In genomic region chr19:28485300-28485699, GRCh38 we compare ENCODE assay signal across 21 cellular contexts.
DNase-seq lines count a peak whose midpoint lies in the region; ATAC-seq and TF ChIP-seq lines count a peak whose summit lies in the region.
"Had no signal": no experiment of that assay in that cellular context is flagged by ENCODE, and none has a peak within 500 bp of the region (broad histone marks: within the 10 kb centered on the region; RNA-seq: fewer than 3 reads in every experiment).

No MANE protein-coding gene starts in this region.

- TF ChIP-seq EP300 in gastroesophageal sphincter (IDR thresholded peaks at IDR 0.05) = no peak

- TF ChIP-seq POLR2A in right lobe of liver (IDR thresholded peaks at IDR 0.05) (no peak), gastroesophageal sphincter (IDR thresholded peaks at IDR 0.05) (no peak)

- H3K27me3 ChIP-seq in BLaER1 (no peaks in the 10 kb centered on the region), right lobe of liver (no peaks in the 10 kb centered on the region), gastroesophageal sphincter (peaks cover 13% of the 10 kb centered on the region)

- H3K9ac ChIP-seq in BLaER1 = no peak overlapping the region

- peaks cover 4% of the 10 kb centered on the region; the same call in 1 of the 2 replicates for H3K9me3 ChIP-seq in BLaER1
- no peaks in the 10 kb centered on the region for H3K9me3 ChIP-seq in HEK293 (ENCODE audit: control insufficient read depth, insufficient read depth, low read depth, low read length)
- no peaks in the 10 kb centered on the region for H3K9me3 ChIP-seq in right lobe of liver
- no peaks in the 10 kb centered on the region for H3K9me3 ChIP-seq in gastroesophageal sphincter
- H3K9me3 ChIP-seq: SJCRH30 had no signal

- ATAC-seq in left colon (peak; percentile 81), right lobe of liver (no peak), gastroesophageal sphincter (no peak)
- ATAC-seq: activated naive CD4-positive, alpha-beta T cell treated with anti-CD3 and anti-CD28 coated beads, Interleukin-2, amount 50 U/mL, for 72 hours; activated T-cell treated with anti-CD3 and anti-CD28 coated beads, Interleukin-2, amount 50 U/mL, for 72 hours; GM23338; PC-3 had no signal

- intact Hi-C loops in left colon (cut with DNase I, micrococcal nuclease) = no loop called here
- intact Hi-C loops in right lobe of liver (cut with DNase I) = no loop called here

- TF ChIP-seq CTCF in HEK293 (tag by site-specific recombination; IDR thresholded peaks at IDR 0.05) (no peak), right lobe of liver (IDR thresholded peaks at IDR 0.05) (no peak), gastroesophageal sphincter (IDR thresholded peaks at IDR 0.05) (no peak), coronary artery (IDR thresholded peaks at IDR 0.05) (no peak)

- H3K27ac ChIP-seq in BLaER1 = peak overlapping the region; percentile 91
- H3K27ac ChIP-seq in HEK293 (ENCODE audit: extremely low read depth, low read depth, low read length) = no peak overlapping the region
- no peak overlapping the region for H3K27ac ChIP-seq in right lobe of liver
- no peak overlapping the region for H3K27ac ChIP-seq in gastroesophageal sphincter
- H3K27ac ChIP-seq in coronary artery = no peak overlapping the region
- H3K27ac ChIP-seq: SJCRH30 had no signal

- H3K4me1 ChIP-seq in BLaER1 (peaks cover 96% of the 10 kb centered on the region), HEK293 (ENCODE audit: control insufficient read depth, insufficient read depth, low read length) (peaks cover 13% of the 10 kb centered on the region), right lobe of liver (peaks cover 0 to 9% (median 3%) of the 10 kb centered on the region in 4 donors), gastroesophageal sphincter (no peaks in the 10 kb centered on the region)
- H3K4me1 ChIP-seq: SJCRH30 had no signal

- CTCF ChIA-PET in HEK293 (lab: Yijun Ruan, JAX) = interaction anchor here (0.6 to 1.4 kb wide), 3 partner anchors 19 to 614 kb away, joined by 3 to 7 read pairs (median 5); no protein-coding TSS in a partner anchor

- DNase-seq in SKM-1 (lab: John Stamatoyannopoulos, UW; ENCODE audit: unreplicated experiment) = peak; percentile 27
- peak; percentile 80 to 89 for DNase-seq in left colon
- no peak for DNase-seq in right lobe of liver
- DNase-seq in mesenteric fat pad (ENCODE audit: low spot score) = no peak
- no peak for DNase-seq in coronary artery (ENCODE audit: low spot score)
- DNase-seq: activated CD4-positive, alpha-beta T cell treated with anti-CD3 and anti-CD28 coated beads for 1 hour; activated CD8-positive, alpha-beta memory T cell treated with anti-CD3 and anti-CD28 coated beads for 24 hours; activated T-cell treated with anti-CD3 and anti-CD28 coated beads, Interleukin-2, amount 50 U/mL, for 72 hours; hypothalamus; KG1; NCI-H1105; NCI-H2081 treated with DMSO at 0.1 percent for 48 hours; NCI-H510A treated with DMSO at 0.1 percent for 48 hours; PC-3; T-helper 9 cell had no signal

- no peaks in the 10 kb centered on the region for H4K20me1 ChIP-seq in BLaER1

- H3K36me3 ChIP-seq in BLaER1 (no peaks in the 10 kb centered on the region), HEK293 (ENCODE audit: control insufficient read depth in 2 of 2, insufficient read depth in 1 of 2, low read length in 2 of 2) (no peaks in the 10 kb centered on the region; a peak in 1 of 3 replicates), right lobe of liver (no peaks in the 10 kb centered on the region), gastroesophageal sphincter (no peaks in the 10 kb centered on the region)
- H3K36me3 ChIP-seq: SJCRH30 had no signal

- H3K4me3 ChIP-seq in BLaER1 = no peak overlapping the region
- H3K4me3 ChIP-seq in HEK293 (ENCODE audit: low read depth, low read length) = no peak overlapping the region
- H3K4me3 ChIP-seq in right lobe of liver = no peak overlapping the region
- no peak overlapping the region for H3K4me3 ChIP-seq in gastroesophageal sphincter
- H3K4me3 ChIP-seq in coronary artery = no peak overlapping the region
- H3K4me3 ChIP-seq: GM23338, SJCRH30 had no signal

- 54% methylated on average over 7 of the region's 9 CpGs for WGBS in right lobe of liver (ENCODE audit: insufficient coverage, low coverage, low lambda C conversion rate, missing lambda C conversion rate)
- WGBS in gastroesophageal sphincter (ENCODE audit: low coverage in 1 of 2), 2 donors = 38 to 56% methylated on average over 7 to 9 of the region's 9 CpGs

- H3K4me2 ChIP-seq in BLaER1 = peak overlapping the region; percentile 87
- H3K4me2 ChIP-seq: GM23338 had no signal

- POLR2A ChIA-PET in HEK293 (lab: Yijun Ruan, JAX) = no interaction called here

TF ChIP-seq in HEK293, 187 proteins besides CTCF, POLR2A, EP300 and RAD21:
- no peak for TF ChIP-seq ZNF571 (tag by site-specific recombination; IDR thresholded peaks at IDR 0.05)
- no peak for TF ChIP-seq ZNF558 (tag by site-specific recombination; IDR thresholded peaks at IDR 0.05)
- TF ChIP-seq ZNF585B (tag by site-specific recombination; IDR thresholded peaks at IDR 0.05) = no peak
- peak; percentile 63 for TF ChIP-seq ZNF133 (tag by site-specific recombination; IDR thresholded peaks at IDR 0.05)
- TF ChIP-seq ZNF514 (tag by site-specific recombination; IDR thresholded peaks at IDR 0.05) = no peak
- TF ChIP-seq PRDM10 (tag by site-specific recombination; IDR thresholded peaks at IDR 0.05) = no peak
- TF ChIP-seq FEZF1 (tag by site-specific recombination; IDR thresholded peaks at IDR 0.05) = 0 out of 2 replicates have a peak, but pooled peaks have one; percentile 5

Comparison
In these comparisons a context has a peak if more than half of its experiments do, and no peak if none do; other contexts are left out.
1. DNase-seq: peak in SKM-1 (single experiment) and left colon (2 of 2); none in right lobe of liver (0 of 3), mesenteric fat pad (single experiment) and coronary artery (single experiment).